Comparison of ENCODE assay signal across 8 cellular contexts in genomic region chr7:118214051-118214832, GRCh38. TPM values are rescaled to one million over a fixed set of nuclear protein-coding genes. Genes with fewer than 3 reads are reported as not detected.
A peak's percentile ranks its signal among the peaks of the same experiment; 100 is the strongest.
DNase-seq lines count a peak whose midpoint lies in the region; ATAC-seq and TF ChIP-seq lines count a peak whose summit lies in the region.

No MANE protein-coding gene starts in this region.

- peaks cover 7% of the 10 kb centered on the region for H3K9me3 ChIP-seq in endodermal cell (ENCODE audit: control insufficient read depth, low read length)

- intact Hi-C loops in lower leg skin (cut with DNase I; ENCODE audit: low total_unique reads), result no loop called here

- H3K4me1 ChIP-seq in endodermal cell (ENCODE audit: control insufficient read depth, insufficient read depth, low read length), result no peaks in the 10 kb centered on the region

- no peak for TF ChIP-seq CTCF in GM10266 (IDR thresholded peaks at IDR 0.05; ENCODE audit: control insufficient read depth, insufficient read depth, low read depth, missing control alignments)
- no peak for TF ChIP-seq CTCF in lower leg skin (IDR thresholded peaks at IDR 0.05)
- TF ChIP-seq CTCF in endodermal cell (conservative IDR thresholded peaks at IDR 0.05), result no peak

- CTCF ChIA-PET in HEK293T (lab: Yijun Ruan, JAX), result no interaction called here

- 11 to 26% methylated on average over 38 to 49 of the region's 49 CpGs for WGBS in lower leg skin, 2 donors
- WGBS in endodermal cell (ENCODE audit: insufficient coverage in 1 of 2, insufficient read length in 1 of 2), 2 experiments, result 91 to 94% methylated on average over 25 to 49 of the region's 49 CpGs

- peaks cover 10% of the 10 kb centered on the region for H3K36me3 Mint-ChIP-seq in central memory CD8-positive, alpha-beta T cell (ENCODE audit: insufficient read depth)
- no peaks in the 10 kb centered on the region for H3K36me3 Mint-ChIP-seq in endodermal cell (ENCODE audit: low read depth)

- H3K27me3 ChIP-seq in endodermal cell (ENCODE audit: control insufficient read depth, insufficient read depth, low read length, poor library complexity, severe bottlenecking), result no peaks in the 10 kb centered on the region

- no peak overlapping the region for H3K27ac ChIP-seq in endodermal cell (ENCODE audit: low read depth, low read length)

- H3K36me3 ChIP-seq in endodermal cell (ENCODE audit: control insufficient read depth, insufficient read depth, low read length), result no peaks in the 10 kb centered on the region

- no peak overlapping the region for H3K9ac ChIP-seq in endodermal cell (ENCODE audit: extremely low read depth, low read length, poor library complexity, severe bottlenecking)

- H3K4me3 ChIP-seq in lower leg skin (ENCODE audit: low read depth, poor library complexity, severe bottlenecking) (peak overlapping the region; percentile 42), endodermal cell (ENCODE audit: low read length) (no peak overlapping the region)

- peak overlapping the region; percentile 84 for H3K4me3 Mint-ChIP-seq in central memory CD8-positive, alpha-beta T cell
- no peak overlapping the region for H3K4me3 Mint-ChIP-seq in endodermal cell

- H3K27ac Mint-ChIP-seq in central memory CD8-positive, alpha-beta T cell (ENCODE audit: low read depth), result peak overlapping the region; percentile 91
- no peak overlapping the region for H3K27ac Mint-ChIP-seq in endodermal cell

- TF ChIP-seq POLR2A in lower leg skin (IDR thresholded peaks at IDR 0.05), result no peak

- no peaks in the 10 kb centered on the region for H3K27me3 Mint-ChIP-seq in central memory CD8-positive, alpha-beta T cell
- peaks cover 3% of the 10 kb centered on the region for H3K27me3 Mint-ChIP-seq in endodermal cell (ENCODE audit: insufficient read depth)

- DNase-seq in GM10266 (ENCODE audit: extremely low spot score) (peak; percentile 83), HEK293T (ENCODE audit: extremely low spot score) (peak; percentile 84), NCI-H146 treated with DMSO at 0.1 percent for 48 hours (lab: John Stamatoyannopoulos, UW; ENCODE audit: unreplicated experiment) (peak; percentile 81), lower leg skin (ENCODE audit: low spot score in 2 of 2) (peak; percentile 37 to 88), endodermal cell (no peak)
- DNase-seq in activated CD4-positive, CD25-positive, alpha-beta regulatory T cell treated with anti-CD3 and anti-CD28 coated beads, Interleukin-2, amount 50 U/mL, for 16 hours (ENCODE audit: low read depth, low spot score), result peak; percentile 36
- peak; percentile 54 to 60 for DNase-seq in central memory CD8-positive, alpha-beta T cell (ENCODE audit: low spot score in 2 of 2)
- DNase-seq in stimulated activated CD8-positive, alpha-beta memory T cell treated with anti-CD3 and anti-CD28 coated beads, Interleukin-12 subunit alpha, Interleukin-12 subunit beta, amount 100 ng/mL, for 4 hours (ENCODE audit: low read depth), result peak; percentile 77

- peaks cover 13% of the 10 kb centered on the region for H3K4me1 Mint-ChIP-seq in central memory CD8-positive, alpha-beta T cell
- H3K4me1 Mint-ChIP-seq in endodermal cell, result peaks cover 3% of the 10 kb centered on the region

- no peaks in the 10 kb centered on the region for H3K9me3 Mint-ChIP-seq in central memory CD8-positive, alpha-beta T cell
- H3K9me3 Mint-ChIP-seq in endodermal cell, result peaks cover 7% of the 10 kb centered on the region

- peak; percentile 77 for ATAC-seq in central memory CD8-positive, alpha-beta T cell (replicated peaks; ENCODE audit: extremely low read depth, poor library complexity, severe bottlenecking)

- POLR2A ChIA-PET in HEK293T (lab: Yijun Ruan, JAX), result no interaction called here

TF ChIP-seq in HEK293T, 16 proteins besides CTCF, POLR2A, EP300 and RAD21:
- TF ChIP-seq SP1 (IDR thresholded peaks at IDR 0.05), result no peak
- TF ChIP-seq L3MBTL2 (conservative IDR thresholded peaks at IDR 0.05), result peak; percentile 41
- TF ChIP-seq FOXA1 (IDR thresholded peaks at IDR 0.05), result no peak
- no peak for TF ChIP-seq CTBP1 (IDR thresholded peaks at IDR 0.05; ENCODE audit: borderline replicate concordance)
- TF ChIP-seq FOXM1 (IDR thresholded peaks at IDR 0.05; ENCODE audit: borderline replicate concordance), result no peak
- no peak for TF ChIP-seq ARNT (IDR thresholded peaks at IDR 0.05)
- TF ChIP-seq FOXK2 (IDR thresholded peaks at IDR 0.05), result no peak
- no peak for TF ChIP-seq TARDBP (IDR thresholded peaks at IDR 0.05)
- no peak for TF ChIP-seq NFRKB (IDR thresholded peaks at IDR 0.05)
- TF ChIP-seq HDGF (IDR thresholded peaks at IDR 0.05; ENCODE audit: borderline replicate concordance), result no peak
- TF ChIP-seq LEF1 (IDR thresholded peaks at IDR 0.05; ENCODE audit: borderline replicate concordance), result no peak
- peak; percentile 28 for TF ChIP-seq PKNOX1 (IDR thresholded peaks at IDR 0.05)
- TF ChIP-seq ELF4 (IDR thresholded peaks at IDR 0.05), result no peak
- no peak for TF ChIP-seq ZNF384 (IDR thresholded peaks at IDR 0.05)

RNA-seq across cellular contexts. Expression of gene ANKRD7, which starts 10.3 kb away (rescaled TPM):
- under 1 TPM in 1 of 4 donors, not detected in 3; 0.49 TPM for total RNA-seq in lower leg skin
- not detected for total RNA-seq in endodermal cell
- not detected for polyA plus RNA-seq in endodermal cell (2013, experiment 1 of 2)
- not detected for polyA plus RNA-seq in endodermal cell (2013, experiment 2 of 2)

RNA-seq across cellular contexts. Expression of gene LSM8, which starts 30.3 kb away (rescaled TPM):
- total RNA-seq in lower leg skin, result 10 to 100 TPM; 18.2 to 49.3 (median 24.8) TPM
- total RNA-seq in endodermal cell, result 10 to 100 TPM; 47.9 to 61.4 TPM
- 47.6 TPM for polyA plus RNA-seq in endodermal cell (2013, experiment 1 of 2)
- polyA plus RNA-seq in endodermal cell (2013, experiment 2 of 2), result 45.0 TPM
